ENCODE assay signal across 22 cellular contexts in the genomic region with DNA sequence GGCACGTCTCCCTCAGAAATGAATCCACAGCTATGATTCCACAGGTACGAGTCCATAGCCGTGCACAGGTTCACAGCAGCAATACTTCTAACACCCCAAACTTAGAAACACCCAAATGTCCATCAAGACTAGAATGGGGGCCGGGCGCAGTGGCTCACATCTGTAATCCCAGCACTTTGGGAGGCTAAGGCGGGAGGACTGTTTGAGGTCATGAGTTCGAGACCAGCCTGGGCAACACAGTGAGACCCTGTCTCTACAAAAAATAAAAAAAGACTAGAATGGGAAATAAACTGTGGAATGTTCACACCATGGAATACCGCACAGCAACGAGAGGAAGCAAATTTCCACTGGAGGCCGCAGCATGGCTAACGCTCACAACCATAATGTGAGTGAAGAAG.
"Had no signal": no experiment of that assay in that cellular context is flagged by ENCODE, and none has a peak within 500 bp of the region (broad histone marks: within the 10 kb centered on the region; RNA-seq: fewer than 3 reads in every experiment).

No MANE protein-coding gene starts in this region.

- H3K27ac Mint-ChIP-seq: activated B cell treated with CpG ODN at 0.5 μM for 24 hours; activated CD8-positive, alpha-beta T cell treated with anti-CD3 and anti-CD28 coated beads for 36 hours; activated naive CD4-positive, alpha-beta T cell treated with anti-CD3 and anti-CD28 coated beads for 36 hours; activated T-helper 2 cell treated with anti-CD3 and anti-CD28 coated beads, Interferon-gamma antibody, Interleukin-2, Interleukin-4, amounts not matched to agents 10 μg/mL and 5 μg/mL and 100 μg/mL, durations not matched to agents 14 hours and 24 hours and 36 hours; endodermal cell; nephron progenitor cell; T-helper 2 cell treated with Interferon-gamma antibody and Interleukin-4, amounts not matched to agents 5 μg/mL and 100 μg/mL, for 36 hours had no signal

- H3K9me3 ChIP-seq: body of pancreas, prostate gland, right atrium auricular region, testis, upper lobe of left lung had no signal

- H3K4me1 ChIP-seq: prostate gland had no signal

- DNase-seq: activated B cell treated with CpG ODN at 0.5 μM for 24 hours; activated CD4-positive, alpha-beta T cell treated with anti-CD3 and anti-CD28 coated beads for 4 hours; activated CD8-positive, alpha-beta T cell treated with anti-CD3 and anti-CD28 coated beads for 36 hours; activated naive CD4-positive, alpha-beta T cell treated with anti-CD3 and anti-CD28 coated beads for 36 hours; activated T-cell treated with anti-CD3 and anti-CD28 coated beads, Interleukin-2, amount 50 U/mL, for 1 hour; body of pancreas; dorsolateral prefrontal cortex; endodermal cell; foreskin melanocyte; glutamatergic neuron; hippocampal formation; islet precursor cell; nephron progenitor cell; testis had no signal

- H3K36me3 ChIP-seq: prostate gland, right atrium auricular region, upper lobe of left lung had no signal

- FAIRE-seq: TTC549 had no signal

- H3K27me3 ChIP-seq: body of pancreas, dorsolateral prefrontal cortex, right atrium auricular region, testis, upper lobe of left lung had no signal

- H3K4me3 ChIP-seq: body of pancreas, dorsolateral prefrontal cortex, lung, prostate gland, right atrium auricular region, testis, upper lobe of left lung had no signal

- H3K4me3 Mint-ChIP-seq: activated B cell treated with CpG ODN at 0.5 μM for 24 hours; activated CD8-positive, alpha-beta T cell treated with anti-CD3 and anti-CD28 coated beads for 36 hours; activated naive CD4-positive, alpha-beta T cell treated with anti-CD3 and anti-CD28 coated beads for 36 hours; endodermal cell; nephron progenitor cell; T-helper 2 cell treated with Interferon-gamma antibody and Interleukin-4, amounts not matched to agents 5 μg/mL and 100 μg/mL, for 36 hours had no signal

- ATAC-seq: activated CD8-positive, alpha-beta T cell treated with anti-CD3 and anti-CD28 coated beads for 36 hours; body of pancreas had no signal

- H3K27me3 Mint-ChIP-seq: activated B cell treated with CpG ODN at 0.5 μM for 24 hours; activated CD8-positive, alpha-beta T cell treated with anti-CD3 and anti-CD28 coated beads for 36 hours had no signal

- H3K9me3 Mint-ChIP-seq: activated B cell treated with CpG ODN at 0.5 μM for 24 hours; activated CD8-positive, alpha-beta T cell treated with anti-CD3 and anti-CD28 coated beads for 36 hours; activated naive CD4-positive, alpha-beta T cell treated with anti-CD3 and anti-CD28 coated beads for 36 hours; activated T-helper 2 cell treated with anti-CD3 and anti-CD28 coated beads, Interferon-gamma antibody, Interleukin-2, Interleukin-4, amounts not matched to agents 10 μg/mL and 5 μg/mL and 100 μg/mL, durations not matched to agents 14 hours and 24 hours and 36 hours; endodermal cell; nephron progenitor cell; T-helper 2 cell treated with Interferon-gamma antibody and Interleukin-4, amounts not matched to agents 5 μg/mL and 100 μg/mL, for 36 hours had no signal

- H3K27ac ChIP-seq: body of pancreas, dorsolateral prefrontal cortex, epithelial cell of prostate, prostate gland, right atrium auricular region, testis, upper lobe of left lung had no signal
